In genomic region chr1:7785108-7785507, GRCh38 we compare ENCODE assay signal across 9 cellular contexts. TPM values are rescaled to one million over a fixed set of nuclear protein-coding genes. Genes with fewer than 3 reads are reported as not detected.
DNase-seq lines count a peak whose midpoint lies in the region; ATAC-seq, FAIRE-seq and TF ChIP-seq lines count a peak whose summit lies in the region.
"Had no signal": no experiment of that assay in that cellular context is flagged by ENCODE, and none has a peak within 500 bp of the region (broad histone marks: within the 10 kb centered on the region; RNA-seq: fewer than 3 reads in every experiment).

No MANE protein-coding gene starts in this region.

- peak overlapping the region; percentile 18 for H3K27ac Mint-ChIP-seq in mesothelial cell of epicardium

- H3K36me3 Mint-ChIP-seq in mesothelial cell of epicardium = peaks cover 35% of the 10 kb centered on the region

- no peak for TF ChIP-seq CTCF in mesothelial cell of epicardium (IDR thresholded peaks at IDR 0.05; ENCODE audit: unreplicated experiment)

- H3K27me3 Mint-ChIP-seq in mesothelial cell of epicardium (ENCODE audit: low read depth) = no peaks in the 10 kb centered on the region

- no peak for DNase-seq in right cardiac atrium
- no peak for DNase-seq in cardiac septum (ENCODE audit: low spot score)
- no peak for DNase-seq in caudate nucleus (lab: John Stamatoyannopoulos, UW)
- DNase-seq in mesothelial cell of epicardium (ENCODE audit: low spot score in 2 of 2, unreplicated experiment in 2 of 2) = no peak
- DNase-seq in urothelium cell line (ENCODE audit: low spot score) = peak; percentile 33
- no peak for DNase-seq in NOMO-1 treated with DMSO at 0.1 percent for 48 hours (lab: John Stamatoyannopoulos, UW; ENCODE audit: unreplicated experiment)
- no peak for DNase-seq in amygdala (lab: John Stamatoyannopoulos, UW)
- DNase-seq: NCI-H524 had no signal

- FAIRE-seq in urothelium cell line (lab: Jason Lieb, UNC) = no peak

- peak overlapping the region; percentile 62 for H3K4me3 ChIP-seq in right cardiac atrium (ENCODE audit: low read length)

- peaks cover 17% of the 10 kb centered on the region for H3K9me3 Mint-ChIP-seq in mesothelial cell of epicardium

- no peaks in the 10 kb centered on the region for H3K9me3 ChIP-seq in right cardiac atrium (ENCODE audit: control insufficient read depth, low read length)

- no peaks in the 10 kb centered on the region for H3K27me3 ChIP-seq in right cardiac atrium (ENCODE audit: control insufficient read depth, insufficient read depth)

- ATAC-seq in right cardiac atrium (no peak), GM18909 (IDR thresholded peaks at IDR 0.05; ENCODE audit: poor library complexity, unreplicated experiment) (no peak)

- H3K4me3 Mint-ChIP-seq in mesothelial cell of epicardium = peak overlapping the region; percentile 34

- intact Hi-C loops in right cardiac atrium (cut with DNase I) = no loop called here
- intact Hi-C loops in cardiac septum (cut with DNase I) = no loop called here

- WGBS in right cardiac atrium = 81% methylated on average over 7 of the region's 7 CpGs

- H3K4me1 ChIP-seq in right cardiac atrium (ENCODE audit: control insufficient read depth, insufficient read depth, low read length) = peaks cover 2% of the 10 kb centered on the region

- H3K4me1 Mint-ChIP-seq in mesothelial cell of epicardium = peaks cover 5% of the 10 kb centered on the region

- no peak overlapping the region for H3K27ac ChIP-seq in right cardiac atrium (ENCODE audit: low read length)
- H3K27ac ChIP-seq in caudate nucleus (ENCODE audit: low read depth, low read length) = peak overlapping the region; percentile 94

RNA-seq across cellular contexts. Expression of gene PER3, which starts 1.0 kb away (rescaled TPM):
- total RNA-seq in right cardiac atrium = 10 to 100 TPM; 15.1 to 28.2 (median 24.6) TPM
- 11.5 TPM for polyA plus RNA-seq in right cardiac atrium
- total RNA-seq in cardiac septum = 24.0 TPM
- 11.1 to 11.5 TPM (median 11.1 TPM) in 3 replicates for total RNA-seq in mesothelial cell of epicardium

RNA-seq across cellular contexts. Expression of gene VAMP3, which starts 14.0 kb away (rescaled TPM):
- total RNA-seq in right cardiac atrium (10 to 100 TPM; 76.6 to 90.4 (median 83.8) TPM), cardiac septum (78.1 TPM), mesothelial cell of epicardium (76.0 to 78.6 TPM (median 77.2 TPM) in 3 replicates)
- 61.3 TPM for polyA plus RNA-seq in right cardiac atrium
